ENCODE assay signal across 1 cellular context in genomic region chr9:110521211-110521610, GRCh38.
TF ChIP-seq lines count a peak whose summit lies in the region.

No MANE protein-coding gene starts in this region.

TF ChIP-seq in IMR-90, 13 proteins besides CTCF, POLR2A, EP300 and RAD21:
- TF ChIP-seq CEBPB (IDR thresholded peaks at IDR 0.05; ENCODE audit: low read depth, low read length) (no peak), RCOR1 (IDR thresholded peaks at IDR 0.05; ENCODE audit: insufficient replicate concordance, low read length) (no peak), SMC3 (IDR thresholded peaks at IDR 0.05; ENCODE audit: low read depth, low read length) (no peak)
